In the genomic region with DNA sequence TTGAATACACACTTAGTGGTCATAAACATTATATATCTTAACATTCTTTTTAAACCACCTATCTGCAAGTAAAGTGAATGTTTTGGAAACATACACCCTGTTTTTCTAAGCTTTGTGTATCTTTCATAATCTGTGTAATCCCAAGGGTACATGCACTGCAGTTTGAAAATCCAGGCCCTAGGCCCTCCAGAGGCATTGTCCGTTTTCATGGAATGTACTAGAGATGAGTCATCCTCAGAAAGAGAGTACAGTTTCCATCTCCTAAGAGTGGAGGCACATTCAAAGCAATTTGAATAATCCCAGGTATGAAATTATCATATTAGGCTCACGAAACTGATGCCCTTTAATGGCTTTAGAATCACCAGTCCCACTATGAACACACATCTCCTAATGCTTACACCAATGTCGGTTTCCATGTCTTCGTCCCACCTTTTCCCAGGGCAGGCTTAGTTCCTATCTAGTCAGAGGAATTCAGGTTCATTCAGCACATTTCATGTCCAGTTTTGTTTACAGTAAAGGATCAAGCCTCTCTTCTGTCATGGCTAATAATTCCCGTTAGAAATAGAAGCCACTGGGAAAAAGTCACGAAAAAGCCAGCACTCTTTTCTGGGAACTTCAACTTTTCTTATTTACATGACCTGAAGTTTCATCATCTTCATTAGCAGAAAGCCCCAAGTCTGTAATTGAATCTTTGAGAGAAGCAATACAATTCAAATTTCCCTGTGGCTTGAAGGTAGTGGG, we compare ENCODE assay signal across 12 cellular contexts. TPM values are rescaled to one million over a fixed set of nuclear protein-coding genes. Genes with fewer than 3 reads are reported as not detected.
DNase-seq lines count a peak whose midpoint lies in the region; ATAC-seq, FAIRE-seq and TF ChIP-seq lines count a peak whose summit lies in the region.
"Had no signal": no experiment of that assay in that cellular context is flagged by ENCODE, and none has a peak within 500 bp of the region (broad histone marks: within the 10 kb centered on the region; RNA-seq: fewer than 3 reads in every experiment).

No MANE protein-coding gene starts in this region.

- WGBS in HepG2 (ENCODE audit: low lambda C conversion rate), result 25% methylated on average over 6 of the region's 6 CpGs

- no peak overlapping the region for H2AFZ ChIP-seq in HepG2 (ENCODE audit: low read length)

- TF ChIP-seq CTCF in choroid plexus epithelial cell (conservative IDR thresholded peaks at IDR 0.05; ENCODE audit: low read depth, low read length) (no peak), HepG2 (CRISPR knock-in tag; IDR thresholded peaks at IDR 0.05) (no peak), tibial artery (IDR thresholded peaks at IDR 0.05) (no peak)

- intact Hi-C loops in HepG2 (cut with micrococcal nuclease; ENCODE audit: unreplicated experiment), result no loop called here
- intact Hi-C loops in tibial artery (cut with DNase I; ENCODE audit: low total_unique reads), result no loop called here
- intact Hi-C loops in activated naive CD4-positive, alpha-beta T cell treated with anti-CD3 and anti-CD28 coated beads for 36 hours (cut with micrococcal nuclease), result no loop called here

- TF ChIP-seq RAD21 in HepG2 (CRISPR knock-in tag; IDR thresholded peaks at IDR 0.05), result no peak

- H3K4me1 ChIP-seq in HepG2 (ENCODE audit: insufficient read depth, low read length), result peaks cover 8% of the 10 kb centered on the region; the same call in 1 of the 2 replicates
- peaks cover 0 to 62% (median 29%) of the 10 kb centered on the region in 4 donors for H3K4me1 ChIP-seq in tibial artery

- CTCF ChIA-PET in HepG2 (lab: Yijun Ruan, JAX; ENCODE audit: low intra/inter-chr PET ratio, low total read pairs), result no interaction called here
- CTCF ChIA-PET in activated naive CD4-positive, alpha-beta T cell treated with anti-CD3 and anti-CD28 coated beads for 36 hours (lab: Charles Lee), result interaction anchor here (0.6 to 0.7 kb wide), 2 partner anchors 54 to 920 kb away, joined by 3 read pairs; no protein-coding TSS in a partner anchor

- H3K4me3 Mint-ChIP-seq in activated naive CD4-positive, alpha-beta T cell treated with anti-CD3 and anti-CD28 coated beads for 36 hours, result no peak overlapping the region

- H3K36me3 ChIP-seq in HepG2 (replicated peaks in 1 of 2; ENCODE audit: control insufficient read depth in 1 of 2, insufficient read depth in 2 of 2, low read length in 2 of 2), result no peaks in the 10 kb centered on the region
- H3K36me3 ChIP-seq in tibial artery, result no peaks in the 10 kb centered on the region
- H3K36me3 ChIP-seq: neutrophil had no signal

- H3K4me3 ChIP-seq in choroid plexus epithelial cell (ENCODE audit: low read depth, low read length) (no peak overlapping the region), HepG2 (replicated peaks in 1 of 3; ENCODE audit: insufficient read depth in 1 of 3, low read depth in 2 of 3, low read length in 3 of 3) (no peak overlapping the region), tibial artery (no peak overlapping the region)

- ATAC-seq in HepG2 (no peak; the same call in 2 of the 3 replicates), HG03378 (IDR thresholded peaks at IDR 0.05; ENCODE audit: unreplicated experiment) (no peak)

- peak; percentile 53 for DNase-seq in NCI-H226
- peak; percentile 83 for DNase-seq in choroid plexus epithelial cell (ENCODE audit: low read depth)
- no peak for DNase-seq in HepG2 (ENCODE audit: low spot score)
- DNase-seq in tibial artery, result no peak
- no peak for DNase-seq in midbrain (lab: John Stamatoyannopoulos, UW)
- DNase-seq in retina, result no peak
- DNase-seq in activated naive CD4-positive, alpha-beta T cell treated with anti-CD3 and anti-CD28 coated beads for 36 hours, result no peak
- DNase-seq: activated CD4-positive, alpha-beta T cell treated with anti-CD3 and anti-CD28 coated beads for 4 hours; anterior cingulate cortex; DMS79 treated with DMSO at 0.1 percent for 48 hours had no signal

- H3K79me2 ChIP-seq in HepG2 (ENCODE audit: insufficient read depth, low read length), result no peaks in the 10 kb centered on the region

- TF ChIP-seq EP300 in HepG2 (IDR thresholded peaks at IDR 0.05; ENCODE audit: low read depth in 2 of 2, low read length in 2 of 2) (no peak), HepG2 (CRISPR knock-in tag; IDR thresholded peaks at IDR 0.05; ENCODE audit: borderline replicate concordance) (no peak)

- H3K9ac ChIP-seq in HepG2 (ENCODE audit: insufficient read depth, low read depth, low read length), result no peak overlapping the region

- peaks cover 6% of the 10 kb centered on the region for H3K4me1 Mint-ChIP-seq in activated naive CD4-positive, alpha-beta T cell treated with anti-CD3 and anti-CD28 coated beads for 36 hours (ENCODE audit: low read depth)

- no peak overlapping the region for H3K27ac ChIP-seq in HepG2 (ENCODE audit: extremely low read length, insufficient read depth, low read length)
- peak overlapping the region; percentile 42 to 65 for H3K27ac ChIP-seq in tibial artery
- H3K27ac ChIP-seq: neutrophil had no signal

- H3K9me3 ChIP-seq in HepG2 (ENCODE audit: low read length) (no peaks in the 10 kb centered on the region), tibial artery (no peaks in the 10 kb centered on the region)
- H3K9me3 ChIP-seq: neutrophil had no signal

- no peaks in the 10 kb centered on the region for H4K20me1 ChIP-seq in HepG2 (ENCODE audit: insufficient read depth, low read length)

- in situ Hi-C loops in HepG2 (cut with HindIII; ENCODE audit: extremely low pct_ligation_motif_present, low pct_unique_long_range_greater_than_20kb), result no loop called here

- H3K27me3 Mint-ChIP-seq in activated naive CD4-positive, alpha-beta T cell treated with anti-CD3 and anti-CD28 coated beads for 36 hours (ENCODE audit: low read depth), result no peaks in the 10 kb centered on the region

- no peak overlapping the region for H3K27ac Mint-ChIP-seq in activated naive CD4-positive, alpha-beta T cell treated with anti-CD3 and anti-CD28 coated beads for 36 hours

- H3K27me3 ChIP-seq in HepG2 (ENCODE audit: control insufficient read depth in 1 of 2, insufficient read depth in 2 of 2, low read length in 2 of 2) (peaks cover 0 to 5% of the 10 kb centered on the region in 2 experiments; a peak in 1 of 5 replicates), tibial artery (no peaks in the 10 kb centered on the region)
- H3K27me3 ChIP-seq: neutrophil had no signal

- POLR2A ChIA-PET in HepG2 (lab: Yijun Ruan, JAX), result no interaction called here

- no TSS peak for BruUV-seq in HepG2 (replicated peaks; lab: Mats Ljungman, UMichigan)

- peaks cover 4% of the 10 kb centered on the region for H3K9me3 Mint-ChIP-seq in activated naive CD4-positive, alpha-beta T cell treated with anti-CD3 and anti-CD28 coated beads for 36 hours

- H3K4me2 ChIP-seq in HepG2 (ENCODE audit: low read depth, low read length), result no peak overlapping the region

- no peak for TF ChIP-seq POLR2A in HepG2 (IDR thresholded peaks at IDR 0.05; ENCODE audit: insufficient read depth in 1 of 2, low read depth in 2 of 2, low read length in 2 of 2)

- H3K36me3 Mint-ChIP-seq in activated naive CD4-positive, alpha-beta T cell treated with anti-CD3 and anti-CD28 coated beads for 36 hours (ENCODE audit: low read depth), result peaks cover 1% of the 10 kb centered on the region

- no peak for FAIRE-seq in HepG2 (lab: Jason Lieb, UNC)

TF ChIP-seq in HepG2, 621 proteins besides CTCF, POLR2A, EP300 and RAD21 (continues in another document):
- TF ChIP-seq MIER3 (CRISPR knock-in tag; IDR thresholded peaks at IDR 0.05; ENCODE audit: borderline replicate concordance), result no peak
- peak; percentile 56 for TF ChIP-seq FOSL2 (CRISPR knock-in tag; IDR thresholded peaks at IDR 0.05)

RNA-seq across cellular contexts. Expression of a gene that starts 39.5 kb away (rescaled TPM):
- 0.02 TPM in 1 of 2 replicates, not detected in the other for total RNA-seq in HepG2 (2016; rRNA removed; fragmentation: Illumina TruSeq; extraction: Trizol)
- total RNA-seq in HepG2 (2016; cell fraction: cytosol; rRNA removed; fragmentation: Illumina TruSeq; extraction: Trizol; ENCODE audit: low read depth), result not detected in 2 replicates
- total RNA-seq in HepG2 (2016; cell fraction: insoluble cytoplasmic fraction; rRNA removed; fragmentation: Illumina TruSeq; extraction: Trizol), result not detected in 2 replicates
- total RNA-seq in HepG2 (2016; cell fraction: membrane; rRNA removed; fragmentation: Illumina TruSeq; extraction: Trizol), result not detected in 2 replicates
- not detected in 2 replicates for total RNA-seq in HepG2 (2016; cell fraction: nucleus; rRNA removed; fragmentation: Illumina TruSeq; extraction: Trizol)
- polyA plus RNA-seq in HepG2 (2011; rRNA removed), result 0.11 and 0.29 TPM in 2 replicates
- polyA plus RNA-seq in HepG2 (2011; cell fraction: cytosol; rRNA removed), result 0.16 and 0.21 TPM in 2 replicates
- not detected in 2 replicates for polyA plus RNA-seq in HepG2 (2011; cell fraction: nucleus; rRNA removed)
- polyA plus RNA-seq in HepG2 (2012), result not detected in 2 replicates
- polyA plus RNA-seq in HepG2 (2016; cell fraction: cytosol; fragmentation: Illumina TruSeq; extraction: Trizol; ENCODE audit: low read depth), result not detected in 2 replicates
- polyA plus RNA-seq in HepG2 (2016; cell fraction: insoluble cytoplasmic fraction; fragmentation: Illumina TruSeq; extraction: Trizol; ENCODE audit: low read depth), result not detected in 2 replicates
- polyA plus RNA-seq in HepG2 (2016; cell fraction: membrane; fragmentation: Illumina TruSeq; extraction: Trizol; ENCODE audit: low read depth), result not detected in 2 replicates
- not detected in 2 replicates for polyA plus RNA-seq in HepG2 (2016; cell fraction: nucleus; fragmentation: Illumina TruSeq; extraction: Trizol; ENCODE audit: insufficient read depth, low read depth)
- 343 TPM in 1 of 2 replicates, not detected in the other for polyA minus RNA-seq in HepG2 (2011; rRNA and poly(A)+ RNA removed; ENCODE audit: low replicate concordance)
- polyA minus RNA-seq in HepG2 (2011; cell fraction: cytosol; rRNA and poly(A)+ RNA removed), result 0.97 TPM in 1 of 2 replicates, not detected in the other
- 0.39 and 0.62 TPM in 2 replicates for polyA minus RNA-seq in HepG2 (2011; cell fraction: nucleus; rRNA and poly(A)+ RNA removed)
- total RNA-seq in activated naive CD4-positive, alpha-beta T cell treated with anti-CD3 and anti-CD28 coated beads for 36 hours, result 100 to 1,000 TPM; 389 to 405 TPM

Comparison
In these comparisons a context has a peak if more than half of its experiments do, and no peak if none do; other contexts are left out.
1. DNase-seq: peak in NCI-H226 (single experiment) and choroid plexus epithelial cell (single experiment); none in HepG2 (single experiment), tibial artery (0 of 2), midbrain (single experiment), retina (single experiment) and activated naive CD4-positive, alpha-beta T cell treated with anti-CD3 and anti-CD28 coated beads for 36 hours (single experiment).
2. RNA of a gene that starts 39.5 kb away (total RNA-seq): 389 to 405 TPM in activated naive CD4-positive, alpha-beta T cell treated with anti-CD3 and anti-CD28 coated beads for 36 hours; 0.02 TPM in HepG2; every median in the first group is over 100 times any median in the second.